18 cellular contexts compared by ENCODE assay signal in the genomic region with DNA sequence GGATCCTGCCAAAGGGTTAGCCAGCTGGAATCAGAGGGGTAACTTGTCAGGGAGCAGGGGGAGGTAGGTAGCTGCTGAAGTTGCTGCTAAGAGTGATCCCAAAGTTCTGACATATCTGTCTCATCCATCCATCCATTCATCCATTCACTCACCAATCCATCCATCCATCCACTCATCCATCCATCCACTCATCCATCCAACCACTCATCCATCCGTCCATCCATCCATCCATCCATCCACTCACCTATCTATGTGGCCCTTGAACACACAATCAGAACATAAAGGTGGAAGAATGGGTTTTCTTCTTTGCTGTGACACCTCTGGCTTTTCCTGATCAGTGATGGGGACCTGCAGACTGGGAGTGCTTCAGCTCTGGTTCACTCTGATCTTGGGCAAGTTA. TPM values are rescaled to one million over a fixed set of nuclear protein-coding genes. Genes with fewer than 3 reads are reported as not detected.
DNase-seq lines count a peak whose midpoint lies in the region; ATAC-seq, FAIRE-seq and TF ChIP-seq lines count a peak whose summit lies in the region.
"Had no signal": no experiment of that assay in that cellular context is flagged by ENCODE, and none has a peak within 500 bp of the region (broad histone marks: within the 10 kb centered on the region; RNA-seq: fewer than 3 reads in every experiment).

No MANE protein-coding gene starts in this region.

- no peak for ATAC-seq in stimulated activated naive B cell treated with anti-CD40 and anti-IgM and Interleukin-4, amounts not matched to agents 10 μg/mL and 1 μg/mL and 100 μg/mL, for 72 hours (replicated peaks)
- ATAC-seq in GM21576 (IDR thresholded peaks at IDR 0.05; ENCODE audit: unreplicated experiment) (no peak), heart right ventricle (no peak)

- no peak for TF ChIP-seq POLR2A in GM12891 (IDR thresholded peaks at IDR 0.05; ENCODE audit: low read depth, low read length)

- H3K36me3 ChIP-seq in heart right ventricle = no peaks in the 10 kb centered on the region
- H3K36me3 ChIP-seq: HAP-1 had no signal

- peaks cover 0 to 37% (median 7%) of the 10 kb centered on the region in 7 donors for H3K27me3 ChIP-seq in heart right ventricle

- H3K36me3 Mint-ChIP-seq in IgD-negative memory B cell = peaks cover 3% of the 10 kb centered on the region
- no peaks in the 10 kb centered on the region for H3K36me3 Mint-ChIP-seq in endothelial cell (ENCODE audit: low read depth, unreplicated experiment)
- no peaks in the 10 kb centered on the region for H3K36me3 Mint-ChIP-seq in stimulated activated naive B cell treated with anti-CD40 and anti-IgM and Interleukin-4, amounts not matched to agents 10 μg/mL and 1 μg/mL and 100 μg/mL, for 72 hours

- H3K4me3 ChIP-seq in heart right ventricle = no peak overlapping the region
- H3K4me3 ChIP-seq: GM12878, HAP-1 had no signal

- H3K9me3 Mint-ChIP-seq in IgD-negative memory B cell (peaks cover 0 to 3% (median 2%) of the 10 kb centered on the region in 3 donors), endothelial cell (ENCODE audit: unreplicated experiment) (no peaks in the 10 kb centered on the region)
- peaks cover 0 to 5% of the 10 kb centered on the region in 2 donors for H3K9me3 Mint-ChIP-seq in stimulated activated naive B cell treated with anti-CD40 and anti-IgM and Interleukin-4, amounts not matched to agents 10 μg/mL and 1 μg/mL and 100 μg/mL, for 72 hours
- H3K9me3 Mint-ChIP-seq: CD4-positive, alpha-beta T cell; HFFc6 had no signal

- H3K27ac Mint-ChIP-seq in IgD-negative memory B cell (peak overlapping the region in 2 of 3 donors; percentile 3 to 90), endothelial cell (ENCODE audit: unreplicated experiment) (no peak overlapping the region)
- H3K27ac Mint-ChIP-seq in stimulated activated naive B cell treated with anti-CD40 and anti-IgM and Interleukin-4, amounts not matched to agents 10 μg/mL and 1 μg/mL and 100 μg/mL, for 72 hours = peak overlapping the region; percentile 78
- H3K27ac Mint-ChIP-seq: CD4-positive, alpha-beta T cell; HFFc6 had no signal

- H3K4me1 Mint-ChIP-seq in IgD-negative memory B cell (peaks cover 22 to 31% (median 25%) of the 10 kb centered on the region in 3 donors), endothelial cell (ENCODE audit: unreplicated experiment) (peaks cover 11% of the 10 kb centered on the region)
- peaks cover 34 to 35% of the 10 kb centered on the region in 2 donors for H3K4me1 Mint-ChIP-seq in stimulated activated naive B cell treated with anti-CD40 and anti-IgM and Interleukin-4, amounts not matched to agents 10 μg/mL and 1 μg/mL and 100 μg/mL, for 72 hours

- DNase-seq in GM12891 (ENCODE audit: insufficient read length, low spot score) (no peak), endothelial cell (ENCODE audit: low spot score) (no peak), heart right ventricle (no peak)
- DNase-seq in stimulated activated naive B cell treated with anti-CD40 and anti-IgM and Interleukin-4, amounts not matched to agents 10 μg/mL and 1 μg/mL and 100 μg/mL, for 72 hours = no peak
- no peak for DNase-seq in stimulated activated CD8-positive, alpha-beta memory T cell treated with anti-CD3 and anti-CD28 coated beads, Interleukin-4, amount 100 ng/mL, for 48 hours
- DNase-seq: C1 segment of cervical spinal cord, DMS79, KG1 had no signal

- no peak overlapping the region for H3K27ac ChIP-seq in heart right ventricle

- H3K27me3 Mint-ChIP-seq in IgD-negative memory B cell (peaks cover 16% of the 10 kb centered on the region), endothelial cell (ENCODE audit: unreplicated experiment) (peaks cover 15% of the 10 kb centered on the region)
- H3K27me3 Mint-ChIP-seq in stimulated activated naive B cell treated with anti-CD40 and anti-IgM and Interleukin-4, amounts not matched to agents 10 μg/mL and 1 μg/mL and 100 μg/mL, for 72 hours = peaks cover 4 to 8% of the 10 kb centered on the region in 2 donors

- H3K4me3 Mint-ChIP-seq in IgD-negative memory B cell = no peak overlapping the region
- H3K4me3 Mint-ChIP-seq in endothelial cell (ENCODE audit: unreplicated experiment) = peak overlapping the region; percentile 14
- H3K4me3 Mint-ChIP-seq in stimulated activated naive B cell treated with anti-CD40 and anti-IgM and Interleukin-4, amounts not matched to agents 10 μg/mL and 1 μg/mL and 100 μg/mL, for 72 hours = no peak overlapping the region
- H3K4me3 Mint-ChIP-seq: HFFc6 had no signal

- TF ChIP-seq CTCF in endothelial cell (IDR thresholded peaks at IDR 0.05; ENCODE audit: unreplicated experiment) = no peak
- TF ChIP-seq CTCF in heart right ventricle (IDR thresholded peaks at IDR 0.05) = no peak

- H3K4me1 ChIP-seq in heart right ventricle = peaks cover 0 to 17% (median 13%) of the 10 kb centered on the region in 9 donors

- intact Hi-C loops in heart right ventricle (cut with DNase I) = loop anchor here in 1 of 10 donors (2.0 kb wide), 1 partner anchor 50 kb away; no protein-coding TSS in a partner anchor

- WGBS in heart right ventricle, 2 donors = 74 to 86% methylated on average over 1 of the region's 1 CpG

- H3K9me3 ChIP-seq in heart right ventricle = no peaks in the 10 kb centered on the region
- H3K9me3 ChIP-seq: HAP-1 had no signal

- FAIRE-seq in GM12891 (lab: Jason Lieb, UNC) = peak; percentile 48
- FAIRE-seq: GM12878 had no signal

TF ChIP-seq in GM12891, 5 proteins besides CTCF, POLR2A, EP300 and RAD21:
- TF ChIP-seq POU2F2 (IDR thresholded peaks at IDR 0.05; ENCODE audit: low read depth, low read length) (no peak), SPI1 (IDR thresholded peaks at IDR 0.05; ENCODE audit: low read depth, low read length) (no peak), PAX5 (IDR thresholded peaks at IDR 0.05; ENCODE audit: insufficient read depth, low read length, severe bottlenecking) (no peak), POLR2AphosphoS5 (IDR thresholded peaks at IDR 0.05; ENCODE audit: low read depth, low read length) (no peak), TAF1 (IDR thresholded peaks at IDR 0.05; ENCODE audit: low read depth, low read length) (no peak)
TF ChIP-seq in GM12891: peak in this region for 0.

RNA-seq across cellular contexts. Expression of a gene that starts 3.0 kb away (rescaled TPM):
- polyA plus RNA-seq in GM12891 (2012; ENCODE audit: low read depth, missing spikeins) = not detected
- polyA plus RNA-seq in IgD-negative memory B cell = not detected
- not detected for total RNA-seq in endothelial cell (ENCODE audit: unreplicated experiment)
- total RNA-seq in heart right ventricle = not detected
- not detected for polyA plus RNA-seq in heart right ventricle
- total RNA-seq: A172; Calu3; CD4-positive, alpha-beta T cell; G401; GM12878; H1; HFFc6 had no signal
- polyA plus RNA-seq: GM12878, H1 had no signal

RNA-seq across cellular contexts. Expression of a gene that starts 16.1 kb away (rescaled TPM):
- not detected for polyA plus RNA-seq in GM12891 (2012; ENCODE audit: low read depth, missing spikeins)
- 0.81 TPM for polyA plus RNA-seq in IgD-negative memory B cell
- 0.15 TPM for total RNA-seq in endothelial cell (ENCODE audit: unreplicated experiment)
- under 1 TPM in 7 of 10 donors, not detected in 3; 0.12 to 0.21 (median 0.17) TPM for total RNA-seq in heart right ventricle
- polyA plus RNA-seq in heart right ventricle = under 1 TPM in 1 of 2 donors, not detected in 1; 0.04 TPM
- total RNA-seq: A172; CD4-positive, alpha-beta T cell; G401; H1 had no signal
